ENCODE assay signal across 1 cellular context in genomic region chr2:84880395-84880644, GRCh38.
TF ChIP-seq lines count a peak whose summit lies in the region.

No MANE protein-coding gene starts in this region.

TF ChIP-seq in IMR-90, 13 proteins besides CTCF, POLR2A, EP300 and RAD21 (continued from another document):
- no peak for TF ChIP-seq USF2 (IDR thresholded peaks at IDR 0.05; ENCODE audit: low read depth, low read length)
- no peak for TF ChIP-seq ELK1 (IDR thresholded peaks at IDR 0.05; ENCODE audit: borderline replicate concordance, low read depth, low read length)
- no peak for TF ChIP-seq BHLHE40 (IDR thresholded peaks at IDR 0.05; ENCODE audit: low read depth, low read length)
TF ChIP-seq in IMR-90: peak in this region for 0.
